ENCODE assay signal across 16 cellular contexts in the genomic region with DNA sequence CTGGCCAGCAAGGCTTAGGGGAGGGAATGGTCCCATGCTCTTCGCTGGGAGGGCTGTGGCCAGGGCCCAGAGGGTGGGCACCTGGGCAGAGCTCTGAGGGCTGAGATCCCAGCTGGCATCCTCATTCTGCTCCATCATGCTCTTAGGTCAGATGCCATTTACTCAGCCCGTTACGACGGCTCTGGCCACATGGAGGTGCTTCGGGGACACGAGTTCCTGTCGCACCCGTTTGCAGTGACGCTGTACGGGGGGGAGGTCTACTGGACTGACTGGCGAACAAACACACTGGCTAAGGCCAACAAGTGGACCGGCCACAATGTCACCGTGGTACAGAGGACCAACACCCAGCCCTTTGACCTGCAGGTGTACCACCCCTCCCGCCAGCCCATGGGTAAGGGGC. TPM values are rescaled to one million over a fixed set of nuclear protein-coding genes. Genes with fewer than 3 reads are reported as not detected.
A peak's percentile ranks its signal among the peaks of the same experiment; 100 is the strongest.
DNase-seq lines count a peak whose midpoint lies in the region; ATAC-seq, FAIRE-seq and TF ChIP-seq lines count a peak whose summit lies in the region.
"Had no signal": no experiment of that assay in that cellular context is flagged by ENCODE, and none has a peak within 500 bp of the region (broad histone marks: within the 10 kb centered on the region; RNA-seq: fewer than 3 reads in every experiment).

No MANE protein-coding gene starts in this region.

- ATAC-seq in left lobe of liver = no peak

- no peaks in the 10 kb centered on the region for H3K9me2 ChIP-seq in Karpas-422 (replicated peaks; ENCODE audit: insufficient read depth, low read length)

- TF ChIP-seq CTCF in bronchial epithelial cell (IDR thresholded peaks at IDR 0.05; ENCODE audit: insufficient read depth, low read length, severe bottlenecking) = no peak

- peaks cover 0 to 36% (median 20%) of the 10 kb centered on the region in 10 experiments; a peak in 15 of 20 replicates for H3K4me1 ChIP-seq in BLaER1 treated with 17β-estradiol and CSF1 and Interleukin-3, amounts not matched to agents 10 nM and 100 nM
- H3K4me1 ChIP-seq in Karpas-422 (ENCODE audit: low read length) = peaks cover 5% of the 10 kb centered on the region
- no peaks in the 10 kb centered on the region for H3K4me1 ChIP-seq in neuronal stem cell (ENCODE audit: control insufficient read depth in 2 of 2, insufficient read depth in 1 of 2, low read depth in 1 of 2, low read length in 2 of 2)

- H3K9me3 ChIP-seq in BLaER1 treated with 17β-estradiol and CSF1 and Interleukin-3, amounts not matched to agents 10 nM and 100 nM (replicated peaks in 1 of 11) = no peaks in the 10 kb centered on the region
- H3K9me3 ChIP-seq in Karpas-422 (ENCODE audit: low read length) (no peaks in the 10 kb centered on the region), neuronal stem cell (replicated peaks in 1 of 2; ENCODE audit: control insufficient read depth in 2 of 2, insufficient read depth in 1 of 2, low read depth in 1 of 2, low read length in 2 of 2) (no peaks in the 10 kb centered on the region)
- H3K9me3 ChIP-seq: SJSA1 had no signal

- H3K27ac ChIP-seq in BLaER1 treated with 17β-estradiol and CSF1 and Interleukin-3, amounts not matched to agents 10 nM and 100 nM = no peak overlapping the region
- H3K27ac ChIP-seq in Karpas-422 (ENCODE audit: low read length) (no peak overlapping the region), neuronal stem cell (replicated peaks; ENCODE audit: low read length) (no peak overlapping the region)
- H3K27ac ChIP-seq: HL-60, SJSA1 had no signal

- peak overlapping the region; percentile 59 for H3K23ac ChIP-seq in neuronal stem cell (ENCODE audit: low read depth, low read length, poor library complexity)

- no peak overlapping the region for H2AK5ac ChIP-seq in neuronal stem cell (ENCODE audit: low read depth, low read length)

- no peak overlapping the region for H3K14ac ChIP-seq in neuronal stem cell (ENCODE audit: low read length)

- H2AFZ ChIP-seq in Karpas-422 (ENCODE audit: low read length) (no peak overlapping the region), neuronal stem cell (ENCODE audit: low read length) (no peak overlapping the region)

- peaks cover 4% of the 10 kb centered on the region for H3K79me1 ChIP-seq in neuronal stem cell (ENCODE audit: low read depth, low read length)

- H4K91ac ChIP-seq in neuronal stem cell (ENCODE audit: low read depth, low read length, poor library complexity) = no peak overlapping the region

- no peak overlapping the region for H2BK120ac ChIP-seq in neuronal stem cell (ENCODE audit: low read depth, low read length)

- no peak overlapping the region for H2BK15ac ChIP-seq in neuronal stem cell (ENCODE audit: low read length)

- H3K79me2 ChIP-seq in Karpas-422 (ENCODE audit: low read length) = no peaks in the 10 kb centered on the region

- no peak overlapping the region for H3K4ac ChIP-seq in neuronal stem cell (ENCODE audit: low read length)

- H3K18ac ChIP-seq in neuronal stem cell (ENCODE audit: low read length) = no peak overlapping the region

- H3K36me3 ChIP-seq in BLaER1 treated with 17β-estradiol and CSF1 and Interleukin-3, amounts not matched to agents 10 nM and 100 nM = peaks cover 0 to 100% (median 30%) of the 10 kb centered on the region in 11 experiments; a peak in 16 of 22 replicates
- H3K36me3 ChIP-seq in Karpas-422 (ENCODE audit: insufficient read depth, low read length) = no peaks in the 10 kb centered on the region
- H3K36me3 ChIP-seq in bronchial epithelial cell (ENCODE audit: control insufficient read depth, insufficient read depth, low read length) = peaks cover 31% of the 10 kb centered on the region
- peaks cover 60 to 95% of the 10 kb centered on the region in 2 donors for H3K36me3 ChIP-seq in neuronal stem cell (replicated peaks in 1 of 2; ENCODE audit: control insufficient read depth in 2 of 2, insufficient read depth in 2 of 2, low read length in 2 of 2)

- H3K9ac ChIP-seq in BLaER1 treated with 17β-estradiol and CSF1 and Interleukin-3, amounts not matched to agents 10 nM and 100 nM = peak overlapping the region in 1 of 11 experiments; percentile 15; a peak in 1 of 22 replicates
- H3K9ac ChIP-seq in Karpas-422 (ENCODE audit: low read length) (0 out of 2 replicates have a peak overlapping the region, but pooled peaks have one; percentile 9), neuronal stem cell (ENCODE audit: low read depth, low read length, poor library complexity) (no peak overlapping the region)

- no CpG with 5 or more reads among the region's 14 CpGs for WGBS in neuronal stem cell (ENCODE audit: extremely low coverage in 2 of 2, insufficient read length in 2 of 2, insufficient replicate concordance in 1 of 2), 2 donors

- no peak overlapping the region for H2BK5ac ChIP-seq in neuronal stem cell (ENCODE audit: low read length)

- DNase-seq in Karpas-422 = no peak
- no peak for DNase-seq in bronchial epithelial cell (ENCODE audit: low read depth)
- DNase-seq in neuronal stem cell (ENCODE audit: low spot score) = no peak
- no peak for DNase-seq in left lobe of liver (ENCODE audit: low spot score)
- DNase-seq in 8988T = no peak
- DNase-seq in NCI-H69 (lab: John Stamatoyannopoulos, UW) = no peak
- DNase-seq: DMS79 treated with DMSO at 0.1 percent for 48 hours, H7, NCI-H1694 treated with DMSO at 0.1 percent for 48 hours, NCI-H226, NCI-H524 had no signal

- no peaks in the 10 kb centered on the region for H3K27me3 ChIP-seq in BLaER1 treated with 17β-estradiol and CSF1 and Interleukin-3, amounts not matched to agents 10 nM and 100 nM
- no peaks in the 10 kb centered on the region for H3K27me3 ChIP-seq in Karpas-422 (ENCODE audit: low read length)
- H3K27me3 ChIP-seq in bronchial epithelial cell (ENCODE audit: control insufficient read depth, insufficient read depth, low read length) = no peaks in the 10 kb centered on the region
- no peaks in the 10 kb centered on the region for H3K27me3 ChIP-seq in neuronal stem cell (ENCODE audit: control insufficient read depth in 3 of 3, insufficient read depth in 3 of 3, low read depth in 1 of 3, low read length in 3 of 3)
- H3K27me3 ChIP-seq: SJSA1 had no signal

- no peak overlapping the region for H3K4me3 ChIP-seq in BLaER1 treated with 17β-estradiol and CSF1 and Interleukin-3, amounts not matched to agents 10 nM and 100 nM
- H3K4me3 ChIP-seq in Karpas-422 (ENCODE audit: low read length) (no peak overlapping the region), bronchial epithelial cell (ENCODE audit: low read depth, low read length) (no peak overlapping the region), neuronal stem cell (ENCODE audit: low read length in 2 of 2) (no peak overlapping the region)
- H3K4me3 ChIP-seq: SJSA1 had no signal

- peaks cover 0 to 100% (median 0%) of the 10 kb centered on the region in 11 experiments; a peak in 8 of 22 replicates for H4K20me1 ChIP-seq in BLaER1 treated with 17β-estradiol and CSF1 and Interleukin-3, amounts not matched to agents 10 nM and 100 nM
- no peaks in the 10 kb centered on the region for H4K20me1 ChIP-seq in Karpas-422 (ENCODE audit: insufficient read depth, low read depth, low read length)

- no peak overlapping the region for H2BK12ac ChIP-seq in neuronal stem cell (ENCODE audit: low read length)

- peak; percentile 13 for FAIRE-seq in bronchial epithelial cell (lab: Jason Lieb, UNC)

- H4K8ac ChIP-seq in neuronal stem cell (ENCODE audit: low read depth, low read length) = peak overlapping the region; percentile 57

- H3K4me2 ChIP-seq in BLaER1 treated with 17β-estradiol and CSF1 and Interleukin-3, amounts not matched to agents 10 nM and 100 nM = peak overlapping the region in 6 of 11 experiments; percentile 15 to 47 (median 29); a peak in 8 of 22 replicates
- H3K4me2 ChIP-seq in Karpas-422 (ENCODE audit: low read depth, low read length, poor library complexity, severe bottlenecking) = no peak overlapping the region
- H3K4me2 ChIP-seq in neuronal stem cell (ENCODE audit: insufficient read depth, low read length, poor library complexity, severe bottlenecking) = no peak overlapping the region

RNA-seq across cellular contexts. Expression of a gene that starts 30.8 kb away (rescaled TPM):
- not detected in 2 replicates for total RNA-seq in Karpas-422 (2014; rRNA removed; shearing (Covaris generic); ENCODE audit: low replicate concordance)
- total RNA-seq in bronchial epithelial cell (not detected in 2 replicates), left lobe of liver (not detected)
- not detected for polyA plus RNA-seq in neuronal stem cell (2013, experiment 1 of 2)
- not detected for polyA plus RNA-seq in neuronal stem cell (2013, experiment 2 of 2)
- total RNA-seq: G401, H7, SJSA1 had no signal

RNA-seq across cellular contexts. Expression of a gene that starts 38.4 kb away (rescaled TPM):
- total RNA-seq in Karpas-422 (2014; rRNA removed; shearing (Covaris generic); ENCODE audit: low replicate concordance) = 2.9 and 4.2 TPM in 2 replicates
- total RNA-seq in bronchial epithelial cell = 0.53 and 1.9 TPM in 2 replicates
- polyA plus RNA-seq in neuronal stem cell (2013, experiment 1 of 2) = 0.26 TPM
- polyA plus RNA-seq in neuronal stem cell (2013, experiment 2 of 2) = 0.29 TPM
- total RNA-seq in left lobe of liver = 0.13 TPM
- total RNA-seq: G401 had no signal
- polyA plus RNA-seq: CD14-positive monocyte had no signal

RNA-seq across cellular contexts. Expression of a gene that starts 49.9 kb away (rescaled TPM):
- 0.56 and 3.1 TPM in 2 replicates for total RNA-seq in Karpas-422 (2014; rRNA removed; shearing (Covaris generic); ENCODE audit: low replicate concordance)
- 24.5 and 44.2 TPM in 2 replicates for total RNA-seq in bronchial epithelial cell
- polyA plus RNA-seq in neuronal stem cell (2013, experiment 1 of 2) = 13.3 TPM
- polyA plus RNA-seq in neuronal stem cell (2013, experiment 2 of 2) = 12.4 TPM
- 370 TPM for total RNA-seq in left lobe of liver

RNA-seq across cellular contexts. Expression of a gene that starts 51.3 kb away (rescaled TPM):
- 399 and 449 TPM in 2 replicates for total RNA-seq in Karpas-422 (2014; rRNA removed; shearing (Covaris generic); ENCODE audit: low replicate concordance)
- total RNA-seq in bronchial epithelial cell = 357 and 413 TPM in 2 replicates
- 117 TPM for polyA plus RNA-seq in neuronal stem cell (2013, experiment 1 of 2)
- polyA plus RNA-seq in neuronal stem cell (2013, experiment 2 of 2) = 112 TPM
- 242 TPM for total RNA-seq in left lobe of liver

Comparison
In these comparisons a context has a peak if more than half of its experiments do, and no peak if none do; other contexts are left out.
1. H3K4me2 ChIP-seq: peak in BLaER1 treated with 17β-estradiol and CSF1 and Interleukin-3, amounts not matched to agents 10 nM and 100 nM (6 of 11); none in Karpas-422 (single experiment) and neuronal stem cell (single experiment).